Comparison of ENCODE assay signal across 1 cellular context in the genomic region with DNA sequence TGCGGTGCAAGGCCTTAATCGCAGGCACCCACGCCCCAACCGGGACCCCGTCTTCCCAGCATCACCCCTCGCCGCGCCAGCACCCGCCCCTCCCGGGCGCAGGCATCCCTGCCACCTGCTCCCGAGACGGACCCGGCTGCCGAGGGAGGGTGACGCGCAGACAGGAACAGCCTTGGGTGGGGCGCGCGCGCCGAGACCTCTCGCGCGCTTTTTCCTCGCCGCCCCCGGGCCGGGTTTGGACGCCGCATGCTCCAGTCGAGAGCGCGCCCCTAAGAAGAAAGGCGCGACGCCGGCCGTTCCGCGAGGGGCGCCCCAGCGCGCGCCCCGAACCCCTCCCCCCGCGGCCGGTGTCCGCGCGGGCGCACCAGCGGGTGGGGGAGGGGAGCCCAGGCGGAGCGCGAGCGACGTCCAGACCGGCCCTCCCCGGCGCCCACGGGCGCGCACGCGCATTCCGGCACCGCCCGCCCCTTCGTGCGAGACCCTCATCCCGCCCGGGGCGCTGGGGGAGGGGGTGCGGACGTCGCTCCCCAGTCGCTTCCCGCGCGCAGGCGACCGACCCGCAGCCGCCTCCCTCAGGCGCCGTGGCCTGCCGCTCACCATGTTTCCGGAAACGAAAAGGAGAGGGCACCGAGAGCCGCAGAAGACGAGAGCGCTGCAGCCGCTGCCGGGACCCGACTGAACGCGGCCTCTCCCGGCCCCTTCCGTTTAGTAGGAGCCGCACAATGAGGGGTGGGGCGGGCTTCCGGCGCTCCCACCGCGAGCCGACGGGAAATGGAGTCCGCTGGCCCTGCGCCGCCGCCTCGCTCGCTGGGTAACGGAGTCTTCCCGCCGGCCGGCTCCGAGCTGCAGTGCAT.
TF ChIP-seq lines count a peak whose summit lies in the region.

A gene (minus strand): TSS at position 681 of the 854 bp plus-strand sequence. CDS start 81 bp downstream, at position 600.

TF ChIP-seq in HEK293, 187 proteins besides CTCF, POLR2A, EP300 and RAD21 (continued from another document):
- TF ChIP-seq ZNF292 (tag by site-specific recombination; IDR thresholded peaks at IDR 0.05; ENCODE audit: borderline replicate concordance, low read depth) (no peak), OSR2 (tag by site-specific recombination; IDR thresholded peaks at IDR 0.05) (no peak), ZNF239 (tag by site-specific recombination; IDR thresholded peaks at IDR 0.05) (no peak), ZNF114 (tag by site-specific recombination; IDR thresholded peaks at IDR 0.05) (no peak), ZXDB (tag by site-specific recombination; IDR thresholded peaks at IDR 0.05) (peak; percentile 75), SP7 (tag by site-specific recombination; IDR thresholded peaks at IDR 0.05) (peak; percentile 38), ZBTB48 (tag by site-specific recombination; IDR thresholded peaks at IDR 0.05) (no peak), SALL2 (tag by site-specific recombination; IDR thresholded peaks at IDR 0.05; ENCODE audit: borderline replicate concordance) (no peak), ZNF660 (tag by site-specific recombination; IDR thresholded peaks at IDR 0.05) (peak; percentile 76; the same call in 1 of the 2 replicates), ZNF341 (tag by site-specific recombination; IDR thresholded peaks at IDR 0.05; ENCODE audit: low read depth) (peak; percentile 98), ZNF561 (tag by site-specific recombination; IDR thresholded peaks at IDR 0.05; ENCODE audit: borderline replicate concordance) (peak; percentile 77; the same call in 1 of the 2 replicates), KLF16 (tag by site-specific recombination; IDR thresholded peaks at IDR 0.05) (peak; percentile 88), YY1 (tag by site-specific recombination; IDR thresholded peaks at IDR 0.05) (peak; percentile 50; the same call in 1 of the 2 replicates), TCF7L2 (IDR thresholded peaks at IDR 0.05; ENCODE audit: borderline replicate concordance, low read depth, low read length) (no peak), YY2 (tag by site-specific recombination; IDR thresholded peaks at IDR 0.05) (0 out of 2 replicates have a peak, but pooled peaks have one; percentile 26), ZNF37A (tag by site-specific recombination; IDR thresholded peaks at IDR 0.05) (no peak), SP3 (tag by site-specific recombination; IDR thresholded peaks at IDR 0.05) (peak; percentile 89), ZFP41 (tag by site-specific recombination; IDR thresholded peaks at IDR 0.05; ENCODE audit: borderline replicate concordance) (no peak), ZNF624 (tag by site-specific recombination; IDR thresholded peaks at IDR 0.05) (no peak), ZNF24 (tag by site-specific recombination; IDR thresholded peaks at IDR 0.05) (no peak), ZEB2 (tag by site-specific recombination; IDR thresholded peaks at IDR 0.05) (peak; percentile 68), ZNF610 (tag by site-specific recombination; IDR thresholded peaks at IDR 0.05; ENCODE audit: borderline replicate concordance) (peak; percentile 79; the same call in 1 of the 2 replicates), KLF1 (tag by site-specific recombination; IDR thresholded peaks at IDR 0.05) (peak; percentile 85), ZNF433 (tag by site-specific recombination; IDR thresholded peaks at IDR 0.05; ENCODE audit: low read depth) (no peak), ZNF76 (tag by site-specific recombination; IDR thresholded peaks at IDR 0.05; ENCODE audit: borderline replicate concordance, low read depth) (peak; percentile 98)
- TF ChIP-seq, protein P1, sequence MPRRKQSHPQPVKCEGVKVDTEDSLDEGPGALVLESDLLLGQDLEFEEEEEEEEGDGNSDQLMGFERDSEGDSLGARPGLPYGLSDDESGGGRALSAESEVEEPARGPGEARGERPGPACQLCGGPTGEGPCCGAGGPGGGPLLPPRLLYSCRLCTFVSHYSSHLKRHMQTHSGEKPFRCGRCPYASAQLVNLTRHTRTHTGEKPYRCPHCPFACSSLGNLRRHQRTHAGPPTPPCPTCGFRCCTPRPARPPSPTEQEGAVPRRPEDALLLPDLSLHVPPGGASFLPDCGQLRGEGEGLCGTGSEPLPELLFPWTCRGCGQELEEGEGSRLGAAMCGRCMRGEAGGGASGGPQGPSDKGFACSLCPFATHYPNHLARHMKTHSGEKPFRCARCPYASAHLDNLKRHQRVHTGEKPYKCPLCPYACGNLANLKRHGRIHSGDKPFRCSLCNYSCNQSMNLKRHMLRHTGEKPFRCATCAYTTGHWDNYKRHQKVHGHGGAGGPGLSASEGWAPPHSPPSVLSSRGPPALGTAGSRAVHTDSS (tag by site-specific recombination; IDR thresholded peaks at IDR 0.05), result peak; percentile 45; the same call in 1 of the 2 replicates
- TF ChIP-seq, protein P2, sequence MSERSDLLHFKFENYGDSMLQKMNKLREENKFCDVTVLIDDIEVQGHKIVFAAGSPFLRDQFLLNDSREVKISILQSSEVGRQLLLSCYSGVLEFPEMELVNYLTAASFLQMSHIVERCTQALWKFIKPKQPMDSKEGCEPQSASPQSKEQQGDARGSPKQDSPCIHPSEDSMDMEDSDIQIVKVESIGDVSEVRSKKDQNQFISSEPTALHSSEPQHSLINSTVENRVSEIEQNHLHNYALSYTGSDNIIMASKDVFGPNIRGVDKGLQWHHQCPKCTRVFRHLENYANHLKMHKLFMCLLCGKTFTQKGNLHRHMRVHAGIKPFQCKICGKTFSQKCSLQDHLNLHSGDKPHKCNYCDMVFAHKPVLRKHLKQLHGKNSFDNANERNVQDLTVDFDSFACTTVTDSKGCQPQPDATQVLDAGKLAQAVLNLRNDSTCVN (tag by site-specific recombination; optimal IDR thresholded peaks at IDR 0.05), result peak; percentile 95
- TF ChIP-seq, protein P3, sequence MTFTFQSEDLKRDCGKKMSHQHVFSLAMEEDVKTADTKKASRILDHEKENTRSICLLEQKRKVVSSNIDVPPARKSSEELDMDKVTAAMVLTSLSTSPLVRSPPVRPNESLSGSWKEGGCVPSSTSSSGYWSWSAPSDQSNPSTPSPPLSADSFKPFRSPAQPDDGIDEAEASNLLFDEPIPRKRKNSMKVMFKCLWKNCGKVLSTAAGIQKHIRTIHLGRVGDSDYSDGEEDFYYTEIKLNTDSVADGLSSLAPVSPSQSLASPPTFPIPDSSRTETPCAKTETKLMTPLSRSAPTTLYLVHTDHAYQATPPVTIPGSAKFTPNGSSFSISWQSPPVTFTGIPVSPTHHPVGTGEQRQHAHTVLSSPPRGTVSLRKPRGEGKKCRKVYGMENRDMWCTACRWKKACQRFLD (tag by site-specific recombination; IDR thresholded peaks at IDR 0.05), result 0 out of 2 replicates have a peak, but pooled peaks have one; percentile 25
- TF ChIP-seq, protein P4, sequence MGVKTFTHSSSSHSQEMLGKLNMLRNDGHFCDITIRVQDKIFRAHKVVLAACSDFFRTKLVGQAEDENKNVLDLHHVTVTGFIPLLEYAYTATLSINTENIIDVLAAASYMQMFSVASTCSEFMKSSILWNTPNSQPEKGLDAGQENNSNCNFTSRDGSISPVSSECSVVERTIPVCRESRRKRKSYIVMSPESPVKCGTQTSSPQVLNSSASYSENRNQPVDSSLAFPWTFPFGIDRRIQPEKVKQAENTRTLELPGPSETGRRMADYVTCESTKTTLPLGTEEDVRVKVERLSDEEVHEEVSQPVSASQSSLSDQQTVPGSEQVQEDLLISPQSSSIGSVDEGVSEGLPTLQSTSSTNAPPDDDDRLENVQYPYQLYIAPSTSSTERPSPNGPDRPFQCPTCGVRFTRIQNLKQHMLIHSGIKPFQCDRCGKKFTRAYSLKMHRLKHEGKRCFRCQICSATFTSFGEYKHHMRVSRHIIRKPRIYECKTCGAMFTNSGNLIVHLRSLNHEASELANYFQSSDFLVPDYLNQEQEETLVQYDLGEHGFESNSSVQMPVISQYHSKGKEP (tag by site-specific recombination; IDR thresholded peaks at IDR 0.05), result 0 out of 2 replicates have a peak, but pooled peaks have one; percentile 8
